Comparison of ENCODE assay signal across 10 cellular contexts in the genomic region with DNA sequence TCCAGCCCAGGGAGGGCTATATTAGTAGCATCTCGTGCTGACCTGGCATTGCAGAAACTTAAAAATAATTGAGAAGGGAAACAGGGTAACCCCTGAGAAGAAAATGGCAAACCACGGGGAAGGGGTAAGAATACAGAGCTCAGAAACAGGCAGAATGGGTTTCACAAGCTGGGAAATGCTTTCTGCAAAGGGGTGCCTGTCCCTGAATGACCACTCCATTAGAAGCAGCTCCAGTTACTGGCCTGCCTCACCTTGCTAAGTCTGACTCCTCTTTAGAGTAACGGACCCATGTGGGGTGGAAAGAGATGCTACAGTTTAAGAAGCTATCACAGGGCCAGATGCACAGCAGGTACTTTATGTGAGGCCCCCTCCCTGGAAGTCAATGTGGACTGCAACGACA. TPM values are rescaled to one million over a fixed set of nuclear protein-coding genes. Genes with fewer than 3 reads are reported as not detected.
DNase-seq lines count a peak whose midpoint lies in the region; ATAC-seq and TF ChIP-seq lines count a peak whose summit lies in the region.
"Had no signal": no experiment of that assay in that cellular context is flagged by ENCODE, and none has a peak within 500 bp of the region (broad histone marks: within the 10 kb centered on the region; RNA-seq: fewer than 3 reads in every experiment).

No MANE protein-coding gene starts in this region.

- no peak overlapping the region for H2BK15ac ChIP-seq in IMR-90 (ENCODE audit: low read depth, low read length)

- no peak overlapping the region for H4K5ac ChIP-seq in IMR-90 (ENCODE audit: low read depth, low read length)

- peak overlapping the region; percentile 57 for H2AK9ac ChIP-seq in IMR-90 (replicated peaks; ENCODE audit: low read depth, low read length, poor library complexity)

- peak overlapping the region in 5 of 10 experiments; percentile 74 to 96 (median 87); a peak in 6 of 20 replicates for H3K4me3 ChIP-seq in BLaER1 treated with 17β-estradiol and CSF1 and Interleukin-3, amounts not matched to agents 10 nM and 100 nM
- H3K4me3 ChIP-seq in IMR-90 (ENCODE audit: insufficient read depth, low read depth, low read length) (no peak overlapping the region), mammary epithelial cell (replicated peaks in 1 of 3; ENCODE audit: insufficient read depth in 1 of 3, low read depth in 2 of 3, low read length in 3 of 3) (no peak overlapping the region), neural progenitor cell (no peak overlapping the region)

- no peak overlapping the region for H4K91ac ChIP-seq in IMR-90 (ENCODE audit: insufficient read depth, low read depth, low read length)

- H3F3A ChIP-seq in neural progenitor cell (ENCODE audit: low read depth): peaks cover 5% of the 10 kb centered on the region

- H2AFZ ChIP-seq in IMR-90 (replicated peaks; ENCODE audit: low read length, poor library complexity): no peak overlapping the region
- no peak overlapping the region for H2AFZ ChIP-seq in mammary epithelial cell (ENCODE audit: low read depth, low read length)
- H2AFZ ChIP-seq in neural progenitor cell (replicated peaks): no peak overlapping the region

- peaks cover 39% of the 10 kb centered on the region for H3K4me1 Mint-ChIP-seq in neural progenitor cell

- peaks cover 72% of the 10 kb centered on the region for H3K79me2 ChIP-seq in mammary epithelial cell (ENCODE audit: insufficient read depth, low read length)
- H3K79me2 ChIP-seq in neural progenitor cell (ENCODE audit: low read depth): peaks cover 71% of the 10 kb centered on the region

- H3K9me3 ChIP-seq in BLaER1 treated with 17β-estradiol and CSF1 and Interleukin-3, amounts not matched to agents 10 nM and 100 nM (replicated peaks in 1 of 11): no peaks in the 10 kb centered on the region
- H3K9me3 ChIP-seq in IMR-90 (ENCODE audit: control insufficient read depth, insufficient read depth, low read length) (no peaks in the 10 kb centered on the region), mammary epithelial cell (replicated peaks; ENCODE audit: insufficient read depth, low read length) (no peaks in the 10 kb centered on the region), neural progenitor cell (ENCODE audit: low read depth) (no peaks in the 10 kb centered on the region)

- H3K9me1 ChIP-seq in IMR-90 (ENCODE audit: insufficient read depth, low read length): peaks cover 38% of the 10 kb centered on the region

- peak overlapping the region; percentile 18 for H2BK5ac ChIP-seq in IMR-90 (ENCODE audit: low read depth, low read length, poor library complexity, severe bottlenecking)

- H2BK20ac ChIP-seq in IMR-90 (ENCODE audit: low read depth, low read length): no peak overlapping the region

- WGBS in IMR-90 (ENCODE audit: extremely low coverage in 2 of 2, insufficient read length in 1 of 2), 2 experiments: no CpG with 5 or more reads among the region's 4 CpGs
- 97% methylated on average over 4 of the region's 4 CpGs for WGBS in mammary epithelial cell (ENCODE audit: low coverage, missing lambda C conversion rate)

- peaks cover 77 to 89% (median 83%) of the 10 kb centered on the region in 10 experiments for H3K4me1 ChIP-seq in BLaER1 treated with 17β-estradiol and CSF1 and Interleukin-3, amounts not matched to agents 10 nM and 100 nM
- H3K4me1 ChIP-seq in IMR-90 (ENCODE audit: control insufficient read depth, insufficient read depth, low read length) (peaks cover 43% of the 10 kb centered on the region), mammary epithelial cell (ENCODE audit: insufficient read depth, low read length) (peaks cover 57% of the 10 kb centered on the region), neural progenitor cell (peaks cover 18% of the 10 kb centered on the region)

- no peaks in the 10 kb centered on the region for H3K9me3 Mint-ChIP-seq in neural progenitor cell

- peak overlapping the region in 9 of 11 experiments; percentile 25 to 98 (median 95); a peak in 9 of 22 replicates for H3K9ac ChIP-seq in BLaER1 treated with 17β-estradiol and CSF1 and Interleukin-3, amounts not matched to agents 10 nM and 100 nM
- H3K9ac ChIP-seq in IMR-90 (ENCODE audit: low read depth, low read length) (peak overlapping the region; percentile 98), mammary epithelial cell (ENCODE audit: insufficient read depth, low read length) (peak overlapping the region; percentile 83), neural progenitor cell (no peak overlapping the region)

- H3K4me2 ChIP-seq in BLaER1 treated with 17β-estradiol and CSF1 and Interleukin-3, amounts not matched to agents 10 nM and 100 nM: peak overlapping the region; percentile 79 to 99 (median 96); a peak in 21 of 22 replicates
- peak overlapping the region; percentile 86 for H3K4me2 ChIP-seq in IMR-90 (ENCODE audit: low read depth, low read length)
- peak overlapping the region; percentile 86 for H3K4me2 ChIP-seq in mammary epithelial cell (ENCODE audit: insufficient read depth, low read depth, low read length)
- H3K4me2 ChIP-seq in neural progenitor cell: no peak overlapping the region

- in situ Hi-C loops in IMR-90 (cut with MboI; ENCODE audit: low sequenced_read_pairs) (no loop called here), mammary epithelial cell (cut with MboI; ENCODE audit: low sequenced_read_pairs in 2 of 2) (no loop called here)

- no peak for ATAC-seq in IMR-90 (ENCODE audit: low read depth)

- H3K23ac ChIP-seq in IMR-90 (ENCODE audit: low read depth, low read length): peak overlapping the region; percentile 88; the same call in 1 of the 2 replicates

- H3K27me3 Mint-ChIP-seq in neural progenitor cell (ENCODE audit: insufficient read depth, low read depth): peaks cover 12% of the 10 kb centered on the region

- peaks cover 63 to 69% (median 66%) of the 10 kb centered on the region in 11 experiments for H3K36me3 ChIP-seq in BLaER1 treated with 17β-estradiol and CSF1 and Interleukin-3, amounts not matched to agents 10 nM and 100 nM
- H3K36me3 ChIP-seq in IMR-90 (ENCODE audit: control insufficient read depth, insufficient read depth, low read length) (peaks cover 68% of the 10 kb centered on the region), mammary epithelial cell (ENCODE audit: insufficient read depth, low read length) (peaks cover 45% of the 10 kb centered on the region), neural progenitor cell (no peaks in the 10 kb centered on the region)

- H3K18ac ChIP-seq in IMR-90 (ENCODE audit: low read depth, low read length): no peak overlapping the region

- H2BK120ac ChIP-seq in IMR-90 (ENCODE audit: low read depth, low read length): no peak overlapping the region

- no peak for TF ChIP-seq POLR2A in IMR-90 (IDR thresholded peaks at IDR 0.05; ENCODE audit: low read depth, low read length)

- intact Hi-C loops in IMR-90 (cut with micrococcal nuclease) (loop anchor here (2.0 kb wide), 1 partner anchor 19 kb away; no protein-coding TSS in a partner anchor), mammary epithelial cell (cut with micrococcal nuclease) (no loop called here), posterior vena cava (cut with DNase I) (no loop called here)

- peaks cover 40% of the 10 kb centered on the region for H3K36me3 Mint-ChIP-seq in neural progenitor cell

- dilution Hi-C loops in IMR-90 (cut with HindIII; ENCODE audit: low sequenced_read_pairs, unreplicated experiment) (no loop called here), mammary epithelial cell (cut with HindIII; ENCODE audit: low sequenced_read_pairs) (no loop called here)

- CTCF ChIA-PET in IMR-90 (lab: Yijun Ruan, JAX): no interaction called here
- CTCF ChIA-PET in mammary epithelial cell (lab: Charles Lee; ENCODE audit: low non-redundant PET): no interaction called here

- no peak overlapping the region for H3K56ac ChIP-seq in IMR-90 (ENCODE audit: extremely low read depth, insufficient read depth, low read length)

- no peak for TF ChIP-seq RAD21 in IMR-90 (IDR thresholded peaks at IDR 0.05; ENCODE audit: low read length)

- peak overlapping the region; percentile 27; the same call in 1 of the 2 replicates for H3K4ac ChIP-seq in IMR-90 (ENCODE audit: low read depth, low read length)

- POLR2A ChIA-PET in IMR-90 (lab: Charles Lee; ENCODE audit: unreplicated experiment): no interaction called here

- no peaks in the 10 kb centered on the region for H3K27me3 ChIP-seq in BLaER1 treated with 17β-estradiol and CSF1 and Interleukin-3, amounts not matched to agents 10 nM and 100 nM
- H3K27me3 ChIP-seq in IMR-90 (ENCODE audit: control insufficient read depth, insufficient read depth, low read length) (no peaks in the 10 kb centered on the region), mammary epithelial cell (ENCODE audit: insufficient read depth, low read length) (no peaks in the 10 kb centered on the region), neural progenitor cell (no peaks in the 10 kb centered on the region)

- peak overlapping the region; percentile 14 for H3K4me3 Mint-ChIP-seq in neural progenitor cell

- peak overlapping the region; percentile 13 for H3K27ac Mint-ChIP-seq in neural progenitor cell

- peak overlapping the region in 1 of 11 experiments; percentile 97; a peak in 1 of 22 replicates for H3K27ac ChIP-seq in BLaER1 treated with 17β-estradiol and CSF1 and Interleukin-3, amounts not matched to agents 10 nM and 100 nM
- H3K27ac ChIP-seq in IMR-90 (ENCODE audit: insufficient read depth, low read length) (peak overlapping the region; percentile 38; the same call in 1 of the 2 replicates), mammary epithelial cell (ENCODE audit: insufficient read depth, low read depth, low read length) (no peak overlapping the region), neural progenitor cell (no peak overlapping the region)

- H2AK5ac ChIP-seq in IMR-90 (ENCODE audit: low read depth, low read length): no peak overlapping the region; the same call in 1 of the 2 replicates

- BruUV-seq in IMR-90 (replicated peaks; lab: Mats Ljungman, UMichigan): no TSS peak
- no TSS peak for BruUV-seq in mammary epithelial cell (replicated peaks; lab: Mats Ljungman, UMichigan)

- DNase-seq in IMR-90: no peak
- DNase-seq in mammary epithelial cell: no peak
- DNase-seq in neural progenitor cell (ENCODE audit: low spot score): no peak
- no peak for DNase-seq in posterior vena cava (ENCODE audit: low spot score)
- no peak for DNase-seq in HuH-7.5 (ENCODE audit: low spot score)
- no peak for DNase-seq in medulla oblongata (ENCODE audit: extremely low spot score)
- DNase-seq in GDM1 (lab: John Stamatoyannopoulos, UW): no peak
- DNase-seq: DMS153, NCI-H1930 had no signal

- peak overlapping the region in 1 of 2 experiments; percentile 82; a peak in 1 of 4 replicates for H4K8ac ChIP-seq in IMR-90 (ENCODE audit: low read depth in 2 of 2, low read length in 2 of 2)

- H4K20me1 ChIP-seq in BLaER1 treated with 17β-estradiol and CSF1 and Interleukin-3, amounts not matched to agents 10 nM and 100 nM: peaks cover 67 to 72% (median 71%) of the 10 kb centered on the region in 11 experiments
- H4K20me1 ChIP-seq in IMR-90 (ENCODE audit: insufficient read depth, low read length) (peaks cover 70% of the 10 kb centered on the region), mammary epithelial cell (ENCODE audit: insufficient read depth, low read length) (peaks cover 11% of the 10 kb centered on the region), neural progenitor cell (ENCODE audit: low read depth) (peaks cover 67% of the 10 kb centered on the region)

- peaks cover 0 to 59% of the 10 kb centered on the region in 2 experiments; a peak in 3 of 4 replicates for H3K79me1 ChIP-seq in IMR-90 (ENCODE audit: low read depth in 1 of 2, low read length in 2 of 2)

- peak overlapping the region; percentile 35; the same call in 1 of the 2 replicates for H3K14ac ChIP-seq in IMR-90 (replicated peaks; ENCODE audit: low read depth, low read length)

- TF ChIP-seq CTCF in IMR-90 (conservative IDR thresholded peaks at IDR 0.05; ENCODE audit: low read depth, low read length): no peak
- TF ChIP-seq CTCF in mammary epithelial cell (conservative IDR thresholded peaks at IDR 0.05 in 1 of 2, IDR thresholded peaks at IDR 0.05 in 1 of 2; ENCODE audit: extremely low read depth in 1 of 2, insufficient read depth in 1 of 2, low read depth in 1 of 2, low read length in 2 of 2): no peak
- TF ChIP-seq CTCF in neural progenitor cell (IDR thresholded peaks at IDR 0.05): no peak

RNA-seq across cellular contexts. Expression of a gene that starts 2.5 kb away (rescaled TPM):
- total RNA-seq in IMR-90 (2012; rRNA removed) (782 and 992 TPM in 2 replicates), mammary epithelial cell (100 to 1,000 TPM; 384 to 470 TPM), neural progenitor cell (ENCODE audit: low replicate concordance) (83.1 and 125 TPM in 2 replicates), posterior vena cava (100 to 1,000 TPM; 575 to 698 TPM)
- polyA plus RNA-seq in IMR-90 (2012; rRNA removed) (725 and 739 TPM in 2 replicates), mammary epithelial cell (466 TPM)
- 709 and 1,014 TPM in 2 replicates for polyA plus RNA-seq in IMR-90 (2012; cell fraction: cytosol; rRNA removed)
- 487 and 886 TPM in 2 replicates for polyA plus RNA-seq in IMR-90 (2012; cell fraction: nucleus; rRNA removed; ENCODE audit: low replicate concordance)
- 713 TPM for polyA minus RNA-seq in mammary epithelial cell
